Comparison of ENCODE assay signal across 9 cellular contexts in the genomic region with DNA sequence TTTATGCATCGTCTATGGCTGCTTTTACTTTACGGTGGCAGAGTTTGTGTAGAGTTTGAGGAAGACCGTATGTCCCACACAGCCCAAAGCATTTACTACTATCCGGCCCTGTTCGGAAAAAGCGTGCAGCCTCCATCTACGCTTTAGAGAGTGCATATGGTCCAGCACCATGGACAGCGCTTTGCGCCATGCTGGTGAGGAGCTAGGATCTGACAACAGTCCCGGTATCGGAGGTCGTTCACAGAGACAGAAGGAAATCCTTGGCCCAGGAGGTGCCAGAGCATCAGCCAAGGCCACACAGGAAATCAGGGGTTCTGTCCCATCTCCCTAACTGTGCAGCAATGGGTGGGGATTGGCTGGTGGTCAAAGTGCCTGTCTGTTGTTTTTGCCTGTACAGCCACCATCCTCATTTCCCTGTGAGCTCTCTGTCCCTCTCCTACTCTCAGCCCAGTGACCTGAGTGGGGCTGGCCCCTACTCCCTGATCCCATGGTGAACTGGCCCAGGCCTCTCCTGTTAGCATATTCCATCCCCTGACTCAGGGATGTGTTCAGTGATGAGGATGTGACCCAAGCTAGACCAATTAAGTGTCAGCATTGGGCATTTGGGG. TPM values are rescaled to one million over a fixed set of nuclear protein-coding genes. Genes with fewer than 3 reads are reported as not detected.
DNase-seq lines count a peak whose midpoint lies in the region; ATAC-seq and TF ChIP-seq lines count a peak whose summit lies in the region.
"Had no signal": no experiment of that assay in that cellular context is flagged by ENCODE, and none has a peak within 500 bp of the region (broad histone marks: within the 10 kb centered on the region; RNA-seq: fewer than 3 reads in every experiment).

No MANE protein-coding gene starts in this region.

- H3K36me3 Mint-ChIP-seq in activated naive CD4-positive, alpha-beta T cell treated with anti-CD3 and anti-CD28 coated beads, Interleukin-2, amount 50 U/mL, for 24 hours: no peaks in the 10 kb centered on the region

- no peaks in the 10 kb centered on the region for H3K36me3 ChIP-seq in PC-3 (ENCODE audit: low read depth, low read length)
- no peaks in the 10 kb centered on the region for H3K36me3 ChIP-seq in hepatocyte (replicated peaks; ENCODE audit: insufficient read depth, low read depth)
- no peaks in the 10 kb centered on the region for H3K36me3 ChIP-seq in sigmoid colon

- no peak overlapping the region for H3K27ac ChIP-seq in PC-3 (ENCODE audit: low read length)
- H3K27ac ChIP-seq in hepatocyte: no peak overlapping the region
- H3K27ac ChIP-seq in sigmoid colon: no peak overlapping the region

- peak overlapping the region; percentile 36 for H3K27ac Mint-ChIP-seq in activated naive CD4-positive, alpha-beta T cell treated with anti-CD3 and anti-CD28 coated beads, Interleukin-2, amount 50 U/mL, for 24 hours

- no peak for TF ChIP-seq POLR2A in sigmoid colon (IDR thresholded peaks at IDR 0.05)

- no peaks in the 10 kb centered on the region for H3F3A ChIP-seq in PC-3 (ENCODE audit: low read length, unreplicated experiment)

- CTCF ChIA-PET in PC-3 (lab: Charles Lee): interaction anchor here (0.6 to 1.0 kb wide), 2 partner anchors 39 to 53 kb away, joined by 3 read pairs; a partner anchor contains a TSS

- H2AFZ ChIP-seq in PC-3 (ENCODE audit: low read length): no peak overlapping the region
- no peak overlapping the region for H2AFZ ChIP-seq in hepatocyte

- H3K79me2 ChIP-seq in PC-3 (ENCODE audit: low read length): no peaks in the 10 kb centered on the region
- H3K79me2 ChIP-seq in hepatocyte: no peaks in the 10 kb centered on the region

- POLR2A ChIA-PET in PC-3 (lab: Charles Lee; ENCODE audit: unreplicated experiment): no interaction called here

- H4K20me1 ChIP-seq in PC-3 (ENCODE audit: low read length) (no peaks in the 10 kb centered on the region), hepatocyte (ENCODE audit: insufficient read depth, poor library complexity, severe bottlenecking) (no peaks in the 10 kb centered on the region)

- BruUV-seq in PC-3 (replicated peaks; lab: Mats Ljungman, UMichigan): no TSS peak

- DNase-seq in ELR (ENCODE audit: low read depth) (peak; percentile 59), PC-3 (peak; percentile 61), hepatocyte (ENCODE audit: low spot score) (peak; percentile 90), sigmoid colon (no peak)
- peak; percentile 71 for DNase-seq in stimulated activated CD4-positive, alpha-beta T cell treated with anti-CD3 and anti-CD28 coated beads, Interleukin-15, amount 100 ng/mL, for 24 hours

- H3K4me1 Mint-ChIP-seq in activated naive CD4-positive, alpha-beta T cell treated with anti-CD3 and anti-CD28 coated beads, Interleukin-2, amount 50 U/mL, for 24 hours: no peaks in the 10 kb centered on the region
- H3K4me1 Mint-ChIP-seq: central memory CD8-positive, alpha-beta T cell had no signal

- no peaks in the 10 kb centered on the region for H3K9me2 ChIP-seq in PC-3 (replicated peaks; ENCODE audit: low read length)
- H3K9me2 ChIP-seq in hepatocyte (replicated peaks; ENCODE audit: insufficient read depth): no peaks in the 10 kb centered on the region

- H3K27me3 ChIP-seq in PC-3 (ENCODE audit: low read length) (peaks cover 27% of the 10 kb centered on the region), hepatocyte (peaks cover 8% of the 10 kb centered on the region), sigmoid colon (peaks cover 0 to 49% (median 0%) of the 10 kb centered on the region in 3 donors)

- no peaks in the 10 kb centered on the region for H3K9me3 Mint-ChIP-seq in activated naive CD4-positive, alpha-beta T cell treated with anti-CD3 and anti-CD28 coated beads, Interleukin-2, amount 50 U/mL, for 24 hours
- H3K9me3 Mint-ChIP-seq: central memory CD8-positive, alpha-beta T cell had no signal

- ATAC-seq in PC-3 (peak; percentile 51; the same call in 1 of the 2 replicates), HG02678 (IDR thresholded peaks at IDR 0.05; ENCODE audit: unreplicated experiment) (no peak), HG03354 (IDR thresholded peaks at IDR 0.05; ENCODE audit: poor library complexity, severe bottlenecking, unreplicated experiment) (no peak)

- no peak for TF ChIP-seq CTCF in PC-3 (conservative IDR thresholded peaks at IDR 0.05; ENCODE audit: low read depth, low read length)
- TF ChIP-seq CTCF in hepatocyte (IDR thresholded peaks at IDR 0.05; ENCODE audit: poor library complexity): no peak
- no peak for TF ChIP-seq CTCF in sigmoid colon (IDR thresholded peaks at IDR 0.05)

- H3K4me1 ChIP-seq in PC-3 (ENCODE audit: insufficient read depth, low read length): no peaks in the 10 kb centered on the region
- H3K4me1 ChIP-seq in hepatocyte (ENCODE audit: insufficient read depth): no peaks in the 10 kb centered on the region
- no peaks in the 10 kb centered on the region for H3K4me1 ChIP-seq in sigmoid colon

- 13% methylated on average over 12 of the region's 12 CpGs for WGBS in hepatocyte (ENCODE audit: low lambda C conversion rate, missing lambda C conversion rate)
- 10 to 12% methylated on average over 12 of the region's 12 CpGs for WGBS in sigmoid colon, 2 donors

- no peak overlapping the region for H3K4me2 ChIP-seq in PC-3 (ENCODE audit: low read length)
- no peak overlapping the region for H3K4me2 ChIP-seq in hepatocyte

- H3K4me3 ChIP-seq in PC-3 (ENCODE audit: low read length) (no peak overlapping the region), hepatocyte (no peak overlapping the region), sigmoid colon (no peak overlapping the region)

- TF ChIP-seq EP300 in sigmoid colon (IDR thresholded peaks at IDR 0.05): no peak

- H3K4me3 Mint-ChIP-seq in activated naive CD4-positive, alpha-beta T cell treated with anti-CD3 and anti-CD28 coated beads, Interleukin-2, amount 50 U/mL, for 24 hours: no peak overlapping the region
- H3K4me3 Mint-ChIP-seq: central memory CD8-positive, alpha-beta T cell had no signal

- H3K9me3 ChIP-seq in PC-3 (ENCODE audit: low read length) (no peaks in the 10 kb centered on the region), hepatocyte (ENCODE audit: low read depth) (no peaks in the 10 kb centered on the region), sigmoid colon (no peaks in the 10 kb centered on the region)

- intact Hi-C loops in PC-3 (cut with micrococcal nuclease): loop anchor here (10.0 kb wide), 1 partner anchor 134 kb away; no protein-coding TSS in a partner anchor
- intact Hi-C loops in sigmoid colon (cut with DNase I): no loop called here

- peaks cover 26% of the 10 kb centered on the region for H3K27me3 Mint-ChIP-seq in activated naive CD4-positive, alpha-beta T cell treated with anti-CD3 and anti-CD28 coated beads, Interleukin-2, amount 50 U/mL, for 24 hours

- no peak overlapping the region for H3K9ac ChIP-seq in PC-3 (ENCODE audit: low read length)

RNA-seq across cellular contexts. Expression of a gene that starts 16.2 kb away (rescaled TPM):
- total RNA-seq in PC-3 (2014; rRNA removed) (not detected in 2 replicates), hepatocyte (5.1 and 6.8 TPM in 2 replicates), sigmoid colon (not detected)
- polyA plus RNA-seq in hepatocyte (7.1 and 13.9 TPM in 2 replicates), sigmoid colon (not detected)

RNA-seq across cellular contexts. Expression of a gene that starts 23.5 kb away (rescaled TPM):
- total RNA-seq in PC-3 (2014; rRNA removed) (not detected in 2 replicates), hepatocyte (0.30 and 0.36 TPM in 2 replicates), sigmoid colon (not detected)
- polyA plus RNA-seq in hepatocyte (0.15 and 0.76 TPM in 2 replicates), sigmoid colon (under 1 TPM in 2 of 3 donors, not detected in 1; under 0.01 to 0.35 TPM)

RNA-seq across cellular contexts. Expression of a gene that starts 27.9 kb away (rescaled TPM):
- total RNA-seq in PC-3 (2014; rRNA removed) (not detected in 2 replicates), hepatocyte (0.12 and 1.4 TPM in 2 replicates), sigmoid colon (under 1 TPM in 1 of 4 donors, not detected in 3; 0.16 TPM)
- polyA plus RNA-seq in hepatocyte (0.64 and 2.3 TPM in 2 replicates), sigmoid colon (under 1 TPM in 2 of 3 donors, not detected in 1; under 0.01 to 0.34 TPM)

RNA-seq across cellular contexts. Expression of a gene that starts 39.6 kb away (rescaled TPM):
- total RNA-seq in PC-3 (2014; rRNA removed) (21.1 and 23.2 TPM in 2 replicates), hepatocyte (19.8 and 29.0 TPM in 2 replicates), sigmoid colon (10 to 100 TPM in 1 of 4 donors, 1 to 10 TPM in 3; 3.6 to 11.3 (median 7.0) TPM)
- polyA plus RNA-seq in hepatocyte (115 and 147 TPM in 2 replicates), sigmoid colon (1 to 10 TPM in 1 of 3 donors, not detected in 2; 4.4 TPM)

RNA-seq across cellular contexts. Expression of a gene that starts 53.4 kb away (rescaled TPM):
- 3.7 and 5.4 TPM in 2 replicates for total RNA-seq in PC-3 (2014; rRNA removed)
- total RNA-seq in hepatocyte: 0.84 and 6.7 TPM in 2 replicates
- 7.9 and 11.4 TPM in 2 replicates for polyA plus RNA-seq in hepatocyte
- 10 to 100 TPM in 2 of 4 donors, 1 to 10 TPM in 2; 4.4 to 11.9 (median 8.5) TPM for total RNA-seq in sigmoid colon
- 10 to 100 TPM in 1 of 3 donors, 1 to 10 TPM in 1, under 1 TPM in 1; 0.60 to 10.6 (median 1.2) TPM for polyA plus RNA-seq in sigmoid colon
